In genomic region chr14:91801358-91801757, GRCh38 we compare ENCODE assay signal across 12 cellular contexts.
DNase-seq lines count a peak whose midpoint lies in the region; ATAC-seq lines count a peak whose summit lies in the region.
"Had no signal": no experiment of that assay in that cellular context is flagged by ENCODE, and none has a peak within 500 bp of the region (broad histone marks: within the 10 kb centered on the region; RNA-seq: fewer than 3 reads in every experiment).

No MANE protein-coding gene starts in this region.

- peaks cover 36% of the 10 kb centered on the region for H3K36me3 Mint-ChIP-seq in activated T-cell treated with anti-CD3 and anti-CD28 coated beads, Interleukin-2, amount 50 U/mL, for 24 hours (ENCODE audit: low read depth)
- H3K36me3 Mint-ChIP-seq in activated naive CD8-positive, alpha-beta T cell = peaks cover 16% of the 10 kb centered on the region
- H3K36me3 Mint-ChIP-seq in activated naive CD8-positive, alpha-beta T cell treated with anti-CD3 and anti-CD28 coated beads, Interleukin-2, amount 50 U/mL, for 24 hours (ENCODE audit: low read depth) = peaks cover 12% of the 10 kb centered on the region
- peaks cover 16 to 26% (median 22%) of the 10 kb centered on the region in 3 donors for H3K36me3 Mint-ChIP-seq in immature natural killer cell

- peaks cover 7% of the 10 kb centered on the region for H3K9me3 Mint-ChIP-seq in activated T-cell treated with anti-CD3 and anti-CD28 coated beads, Interleukin-2, amount 50 U/mL, for 24 hours
- peaks cover 7% of the 10 kb centered on the region for H3K9me3 Mint-ChIP-seq in activated naive CD8-positive, alpha-beta T cell (ENCODE audit: low read depth)
- H3K9me3 Mint-ChIP-seq in activated naive CD8-positive, alpha-beta T cell treated with anti-CD3 and anti-CD28 coated beads, Interleukin-2, amount 50 U/mL, for 24 hours = peaks cover 8% of the 10 kb centered on the region
- peaks cover 7 to 9% (median 7%) of the 10 kb centered on the region in 6 donors for H3K9me3 Mint-ChIP-seq in immature natural killer cell

- H3K27me3 Mint-ChIP-seq in activated T-cell treated with anti-CD3 and anti-CD28 coated beads, Interleukin-2, amount 50 U/mL, for 24 hours = no peaks in the 10 kb centered on the region
- H3K27me3 Mint-ChIP-seq in activated naive CD8-positive, alpha-beta T cell = no peaks in the 10 kb centered on the region
- no peaks in the 10 kb centered on the region for H3K27me3 Mint-ChIP-seq in activated naive CD8-positive, alpha-beta T cell treated with anti-CD3 and anti-CD28 coated beads, Interleukin-2, amount 50 U/mL, for 24 hours
- no peaks in the 10 kb centered on the region for H3K27me3 Mint-ChIP-seq in immature natural killer cell (ENCODE audit: low read depth in 3 of 3)

- peak overlapping the region; percentile 37 for H3K27ac Mint-ChIP-seq in activated T-cell treated with anti-CD3 and anti-CD28 coated beads, Interleukin-2, amount 50 U/mL, for 24 hours
- H3K27ac Mint-ChIP-seq in activated naive CD8-positive, alpha-beta T cell = peak overlapping the region; percentile 10
- H3K27ac Mint-ChIP-seq in activated naive CD8-positive, alpha-beta T cell treated with anti-CD3 and anti-CD28 coated beads, Interleukin-2, amount 50 U/mL, for 24 hours = no peak overlapping the region
- H3K27ac Mint-ChIP-seq in immature natural killer cell = peak overlapping the region in 5 of 6 donors; percentile 20 to 54 (median 40)
- H3K27ac Mint-ChIP-seq: B cell had no signal

- no peak for DNase-seq in activated T-cell treated with anti-CD3 and anti-CD28 coated beads, Interleukin-2, amount 50 U/mL, for 24 hours
- DNase-seq in activated T-cell treated with anti-CD3 and anti-CD28 coated beads for 4 hours = no peak
- no peak for DNase-seq in activated naive CD8-positive, alpha-beta T cell treated with anti-CD3 and anti-CD28 coated beads, Interleukin-2, amount 50 U/mL, for 24 hours
- peak in 2 of 3 donors; percentile 4 to 25 for DNase-seq in immature natural killer cell
- no peak for DNase-seq in HK-2 (ENCODE audit: unreplicated experiment)
- no peak for DNase-seq in NCI-H69 (lab: John Stamatoyannopoulos, UW)
- DNase-seq in globus pallidus (ENCODE audit: low spot score) = no peak
- DNase-seq: 8988T, Caco-2, IMR-90 had no signal

- H3K4me3 Mint-ChIP-seq in activated T-cell treated with anti-CD3 and anti-CD28 coated beads, Interleukin-2, amount 50 U/mL, for 24 hours = no peak overlapping the region
- no peak overlapping the region for H3K4me3 Mint-ChIP-seq in activated naive CD8-positive, alpha-beta T cell
- H3K4me3 Mint-ChIP-seq in activated naive CD8-positive, alpha-beta T cell treated with anti-CD3 and anti-CD28 coated beads, Interleukin-2, amount 50 U/mL, for 24 hours = no peak overlapping the region
- H3K4me3 Mint-ChIP-seq in immature natural killer cell = no peak overlapping the region
- H3K4me3 Mint-ChIP-seq: B cell had no signal

- ATAC-seq in activated naive CD8-positive, alpha-beta T cell treated with anti-CD3 and anti-CD28 coated beads, Interleukin-2, amount 50 U/mL, for 24 hours = no peak

- peaks cover 31% of the 10 kb centered on the region for H3K4me1 Mint-ChIP-seq in activated T-cell treated with anti-CD3 and anti-CD28 coated beads, Interleukin-2, amount 50 U/mL, for 24 hours (ENCODE audit: low read depth)
- H3K4me1 Mint-ChIP-seq in activated naive CD8-positive, alpha-beta T cell (ENCODE audit: low read depth) = peaks cover 25% of the 10 kb centered on the region
- peaks cover 19% of the 10 kb centered on the region for H3K4me1 Mint-ChIP-seq in activated naive CD8-positive, alpha-beta T cell treated with anti-CD3 and anti-CD28 coated beads, Interleukin-2, amount 50 U/mL, for 24 hours
- peaks cover 8 to 11% of the 10 kb centered on the region in 2 donors for H3K4me1 Mint-ChIP-seq in immature natural killer cell
- H3K4me1 Mint-ChIP-seq: B cell had no signal

Comparison
In these comparisons a context has a peak if more than half of its experiments do, and no peak if none do; other contexts are left out.
1. DNase-seq: peak in immature natural killer cell (2 of 3); none in activated T-cell treated with anti-CD3 and anti-CD28 coated beads, Interleukin-2, amount 50 U/mL, for 24 hours (single experiment), activated T-cell treated with anti-CD3 and anti-CD28 coated beads for 4 hours (single experiment), activated naive CD8-positive, alpha-beta T cell treated with anti-CD3 and anti-CD28 coated beads, Interleukin-2, amount 50 U/mL, for 24 hours (single experiment), HK-2 (single experiment), NCI-H69 (single experiment) and globus pallidus (single experiment).